Comparison of ENCODE assay signal across 8 cellular contexts in genomic region chr17:51258756-51259573, GRCh38. TPM values are rescaled to one million over a fixed set of nuclear protein-coding genes. Genes with fewer than 3 reads are reported as not detected.
A peak's percentile ranks its signal among the peaks of the same experiment; 100 is the strongest.
DNase-seq lines count a peak whose midpoint lies in the region; ATAC-seq, FAIRE-seq and TF ChIP-seq lines count a peak whose summit lies in the region.

No MANE protein-coding gene starts in this region.

- intact Hi-C loops in posterior vena cava (cut with DNase I), result no loop called here

- peaks cover 71 to 79% (median 73%) of the 10 kb centered on the region in 3 donors for H3K4me1 Mint-ChIP-seq in T-cell
- H3K4me1 Mint-ChIP-seq in naive thymus-derived CD8-positive, alpha-beta T cell, result peaks cover 28 to 81% (median 68%) of the 10 kb centered on the region in 4 donors

- no peak for DNase-seq in AG10803 (ENCODE audit: low read depth)
- DNase-seq in H54 (ENCODE audit: insufficient read length, low spot score), result peak; percentile 23
- peak in 2 of 34 experiments; percentile 3 to 4 for DNase-seq in T-cell
- no peak for DNase-seq in epithelial cell of esophagus (ENCODE audit: low read depth)
- DNase-seq in naive thymus-derived CD8-positive, alpha-beta T cell, result peak in 2 of 10 donors; percentile 13 to 58
- no peak for DNase-seq in posterior vena cava (ENCODE audit: low spot score)

- H3K9me3 Mint-ChIP-seq in T-cell, result no peaks in the 10 kb centered on the region
- no peaks in the 10 kb centered on the region for H3K9me3 Mint-ChIP-seq in naive thymus-derived CD8-positive, alpha-beta T cell

- no peak for TF ChIP-seq CTCF in AG10803 (conservative IDR thresholded peaks at IDR 0.05; ENCODE audit: low read length)
- TF ChIP-seq CTCF in epithelial cell of esophagus (IDR thresholded peaks at IDR 0.05; ENCODE audit: insufficient read depth, low read depth, low read length, missing control alignments), result no peak

- peaks cover 27% of the 10 kb centered on the region for H3K36me3 Mint-ChIP-seq in T-cell
- peaks cover 0 to 54% (median 12%) of the 10 kb centered on the region in 3 donors for H3K36me3 Mint-ChIP-seq in naive thymus-derived CD8-positive, alpha-beta T cell

- H3K4me3 ChIP-seq in AG10803 (ENCODE audit: low read length) (peak overlapping the region; percentile 85), epithelial cell of esophagus (ENCODE audit: low read length) (peak overlapping the region; percentile 78)

- peak overlapping the region; percentile 87 to 95 (median 91) for H3K4me3 Mint-ChIP-seq in T-cell
- H3K4me3 Mint-ChIP-seq in naive thymus-derived CD8-positive, alpha-beta T cell, result peak overlapping the region; percentile 85 to 99 (median 96)

- no peak for TF ChIP-seq POLR2A in H54 (IDR thresholded peaks at IDR 0.05; ENCODE audit: low read depth, low read length)

- CTCF ChIA-PET in T-cell (lab: Charles Lee), result interaction anchor here in 1 of 2 donors (0.6 kb wide), 1 partner anchor 256 kb away, joined by 3 read pairs; no protein-coding TSS in a partner anchor

- POLR2A ChIA-PET in T-cell (lab: Charles Lee), result no interaction called here
- POLR2A ChIA-PET in naive thymus-derived CD8-positive, alpha-beta T cell (lab: Charles Lee), result interaction anchor here (1.7 kb wide), 1 partner anchor 104 kb away, joined by 3 read pairs; no protein-coding TSS in a partner anchor

- no peak for ATAC-seq in T-cell (replicated peaks in 1 of 4)
- no peak for ATAC-seq in naive thymus-derived CD8-positive, alpha-beta T cell
- ATAC-seq in HG03469 (IDR thresholded peaks at IDR 0.05; ENCODE audit: unreplicated experiment), result no peak
- no peak for ATAC-seq in HG02759 (IDR thresholded peaks at IDR 0.05; ENCODE audit: unreplicated experiment)

- no peak for FAIRE-seq in H54 (lab: Jason Lieb, UNC)

- no peaks in the 10 kb centered on the region for H3K27me3 Mint-ChIP-seq in T-cell
- H3K27me3 Mint-ChIP-seq in naive thymus-derived CD8-positive, alpha-beta T cell, result no peaks in the 10 kb centered on the region

- H3K27ac Mint-ChIP-seq in T-cell, result peak overlapping the region; percentile 63 to 82
- H3K27ac Mint-ChIP-seq in naive thymus-derived CD8-positive, alpha-beta T cell, result peak overlapping the region in 9 of 10 donors; percentile 71 to 99 (median 86)

RNA-seq across cellular contexts. Expression of gene MBTD1, which starts 0.9 kb away (rescaled TPM):
- total RNA-seq in T-cell (10 to 100 TPM; 23.2 to 27.3 (median 24.7) TPM), posterior vena cava (1 to 10 TPM; 8.8 to 9.9 TPM)
- total RNA-seq in naive thymus-derived CD8-positive, alpha-beta T cell, result 10 to 100 TPM; 33.7 to 39.4 TPM
- 1 to 10 TPM; 4.2 to 6.4 (median 5.9) TPM for polyA plus RNA-seq in naive thymus-derived CD8-positive, alpha-beta T cell

RNA-seq across cellular contexts. Expression of gene UTP18, which starts 1.4 kb away (rescaled TPM):
- 10 to 100 TPM; 36.4 to 47.7 (median 39.7) TPM for total RNA-seq in T-cell
- total RNA-seq in naive thymus-derived CD8-positive, alpha-beta T cell, result 10 to 100 TPM; 46.1 to 49.3 TPM
- 10 to 100 TPM; 42.5 to 70.8 (median 54.4) TPM for polyA plus RNA-seq in naive thymus-derived CD8-positive, alpha-beta T cell
- total RNA-seq in posterior vena cava, result 10 to 100 TPM; 19.3 to 21.7 TPM
